Comparison of ENCODE assay signal across 19 cellular contexts in the genomic region with DNA sequence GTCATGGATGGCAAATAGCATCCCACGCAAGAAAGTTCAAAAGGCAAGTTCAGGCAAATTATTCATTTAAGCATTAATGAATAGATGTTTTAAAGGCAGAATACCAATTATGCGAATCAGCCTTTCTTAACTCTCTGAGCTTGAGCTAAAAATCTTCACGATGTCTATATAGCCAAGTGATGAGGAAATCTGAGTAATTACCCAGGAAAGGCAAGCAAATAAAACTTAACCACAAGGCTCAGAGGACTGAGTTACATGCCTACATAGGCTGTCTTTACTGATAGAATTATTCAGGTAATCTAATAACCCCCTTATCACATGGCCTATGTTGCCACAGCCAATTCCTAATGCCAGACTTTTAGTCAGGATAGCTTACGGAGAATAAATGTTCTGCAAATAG.
A peak's percentile ranks its signal among the peaks of the same experiment; 100 is the strongest.
DNase-seq lines count a peak whose midpoint lies in the region; ATAC-seq and TF ChIP-seq lines count a peak whose summit lies in the region.
"Had no signal": no experiment of that assay in that cellular context is flagged by ENCODE, and none has a peak within 500 bp of the region (broad histone marks: within the 10 kb centered on the region; RNA-seq: fewer than 3 reads in every experiment).

No MANE protein-coding gene starts in this region.

- CTCF ChIA-PET in BJ (lab: Yijun Ruan, JAX): interaction anchor here (1.1 to 1.2 kb wide), 2 partner anchors 27 to 107 kb away, joined by 3 to 4 read pairs; no protein-coding TSS in a partner anchor

- no peak for TF ChIP-seq POLR2A in lower leg skin (IDR thresholded peaks at IDR 0.05)
- no peak for TF ChIP-seq POLR2A in erythroblast (IDR thresholded peaks at IDR 0.05; ENCODE audit: low read length)

- intact Hi-C loops in lower leg skin (cut with DNase I; ENCODE audit: low total_unique reads): no loop called here

- H3K9me3 Mint-ChIP-seq in effector memory CD8-positive, alpha-beta T cell: no peaks in the 10 kb centered on the region
- H3K9me3 Mint-ChIP-seq in stimulated activated effector memory CD8-positive, alpha-beta T cell treated with anti-CD3 and anti-CD28 coated beads, Interleukin-12 subunit alpha, Interleukin-12 subunit beta, amount 100 ng/mL, for 72 hours: no peaks in the 10 kb centered on the region
- H3K9me3 Mint-ChIP-seq: naive thymus-derived CD8-positive, alpha-beta T cell; stimulated activated memory B cell treated with anti-CD40 and anti-IgM and Interleukin-4, amounts not matched to agents 10 μg/mL and 1 μg/mL and 100 μg/mL, for 72 hours had no signal

- POLR2A ChIA-PET in BJ (lab: Charles Lee): interaction anchor here (0.5 kb wide), 1 partner anchor 1311 kb away, joined by 4 read pairs; no protein-coding TSS in a partner anchor

- no peak overlapping the region for H3K4me3 ChIP-seq in BJ (ENCODE audit: low read depth, low read length)
- no peak overlapping the region for H3K4me3 ChIP-seq in choroid plexus epithelial cell (ENCODE audit: low read depth, low read length)
- H3K4me3 ChIP-seq in kidney epithelial cell (ENCODE audit: low read depth, low read length): no peak overlapping the region
- no peak overlapping the region for H3K4me3 ChIP-seq in lower leg skin (ENCODE audit: low read depth, poor library complexity, severe bottlenecking)
- H3K4me3 ChIP-seq: BLaER1 treated with 17β-estradiol and CSF1 and Interleukin-3, amounts not matched to agents 10 nM and 100 nM; gastrocnemius medialis; vagina had no signal

- H3K36me3 ChIP-seq in BJ (ENCODE audit: control insufficient read depth, insufficient read depth, low read length) (no peaks in the 10 kb centered on the region), kidney epithelial cell (ENCODE audit: control insufficient read depth, insufficient read depth, low read length) (no peaks in the 10 kb centered on the region)
- H3K36me3 ChIP-seq: BLaER1 treated with 17β-estradiol and CSF1 and Interleukin-3, amounts not matched to agents 10 nM and 100 nM; gastrocnemius medialis; vagina had no signal

- TF ChIP-seq CTCF in BJ (IDR thresholded peaks at IDR 0.05; ENCODE audit: insufficient read depth, low read depth, low read length) (no peak), choroid plexus epithelial cell (conservative IDR thresholded peaks at IDR 0.05; ENCODE audit: low read depth, low read length) (no peak), kidney epithelial cell (IDR thresholded peaks at IDR 0.05; ENCODE audit: insufficient read depth, low read length, poor library complexity, severe bottlenecking) (no peak), lower leg skin (IDR thresholded peaks at IDR 0.05) (no peak)

- no peaks in the 10 kb centered on the region for H3K36me3 Mint-ChIP-seq in effector memory CD8-positive, alpha-beta T cell (ENCODE audit: insufficient read depth)
- no peaks in the 10 kb centered on the region for H3K36me3 Mint-ChIP-seq in stimulated activated effector memory CD8-positive, alpha-beta T cell treated with anti-CD3 and anti-CD28 coated beads, Interleukin-12 subunit alpha, Interleukin-12 subunit beta, amount 100 ng/mL, for 72 hours
- H3K36me3 Mint-ChIP-seq: naive thymus-derived CD8-positive, alpha-beta T cell; stimulated activated memory B cell treated with anti-CD40 and anti-IgM and Interleukin-4, amounts not matched to agents 10 μg/mL and 1 μg/mL and 100 μg/mL, for 72 hours had no signal

- no peak overlapping the region for H3K4me3 Mint-ChIP-seq in effector memory CD8-positive, alpha-beta T cell
- H3K4me3 Mint-ChIP-seq in stimulated activated effector memory CD8-positive, alpha-beta T cell treated with anti-CD3 and anti-CD28 coated beads, Interleukin-12 subunit alpha, Interleukin-12 subunit beta, amount 100 ng/mL, for 72 hours: no peak overlapping the region
- H3K4me3 Mint-ChIP-seq: naive thymus-derived CD8-positive, alpha-beta T cell; stimulated activated memory B cell treated with anti-CD40 and anti-IgM and Interleukin-4, amounts not matched to agents 10 μg/mL and 1 μg/mL and 100 μg/mL, for 72 hours had no signal

- no peak for ATAC-seq in effector memory CD8-positive, alpha-beta T cell (replicated peaks)
- no peak for ATAC-seq in stimulated activated effector memory CD8-positive, alpha-beta T cell treated with anti-CD3 and anti-CD28 coated beads, Interleukin-12 subunit alpha, Interleukin-12 subunit beta, amount 100 ng/mL, for 72 hours
- ATAC-seq: gastrocnemius medialis; left colon; naive thymus-derived CD8-positive, alpha-beta T cell; stimulated activated memory B cell treated with anti-CD40 and anti-IgM and Interleukin-4, amounts not matched to agents 10 μg/mL and 1 μg/mL and 100 μg/mL, for 72 hours had no signal

- H3K27ac Mint-ChIP-seq in effector memory CD8-positive, alpha-beta T cell: no peak overlapping the region
- H3K27ac Mint-ChIP-seq in stimulated activated effector memory CD8-positive, alpha-beta T cell treated with anti-CD3 and anti-CD28 coated beads, Interleukin-12 subunit alpha, Interleukin-12 subunit beta, amount 100 ng/mL, for 72 hours: no peak overlapping the region
- H3K27ac Mint-ChIP-seq: naive thymus-derived CD8-positive, alpha-beta T cell; stimulated activated memory B cell treated with anti-CD40 and anti-IgM and Interleukin-4, amounts not matched to agents 10 μg/mL and 1 μg/mL and 100 μg/mL, for 72 hours had no signal

- DNase-seq in BJ (ENCODE audit: low read depth) (peak; percentile 70), LoVo (ENCODE audit: low spot score) (peak; percentile 81), choroid plexus epithelial cell (ENCODE audit: low read depth) (peak; percentile 79), kidney epithelial cell (ENCODE audit: low read depth) (peak; percentile 70), lower leg skin (ENCODE audit: low spot score in 2 of 2) (no peak), erythroblast (lab: John Stamatoyannopoulos, UW) (no peak)
- DNase-seq in effector memory CD8-positive, alpha-beta T cell: no peak
- DNase-seq in stimulated activated effector memory CD8-positive, alpha-beta T cell treated with anti-CD3 and anti-CD28 coated beads, Interleukin-12 subunit alpha, Interleukin-12 subunit beta, amount 100 ng/mL, for 72 hours (ENCODE audit: low spot score in 2 of 2): no peak
- DNase-seq: activated gamma-delta T cell treated with Interleukin-2 at 50 U/mL for 16 hours; cerebellar nuclear complex; gastrocnemius medialis; Karpas-422; left colon; naive thymus-derived CD8-positive, alpha-beta T cell; NCI-H1930; stimulated activated CD4-positive, alpha-beta T cell treated with anti-CD3 and anti-CD28 coated beads, Interleukin-4, amount 100 ng/mL, for 24 hours had no signal

- peaks cover 0 to 4% of the 10 kb centered on the region in 2 donors for H3K4me1 Mint-ChIP-seq in effector memory CD8-positive, alpha-beta T cell (ENCODE audit: low read depth in 2 of 2)
- peaks cover 14% of the 10 kb centered on the region for H3K4me1 Mint-ChIP-seq in stimulated activated effector memory CD8-positive, alpha-beta T cell treated with anti-CD3 and anti-CD28 coated beads, Interleukin-12 subunit alpha, Interleukin-12 subunit beta, amount 100 ng/mL, for 72 hours

- H3K27me3 Mint-ChIP-seq in effector memory CD8-positive, alpha-beta T cell: peaks cover 0 to 5% of the 10 kb centered on the region in 2 donors
- H3K27me3 Mint-ChIP-seq: stimulated activated memory B cell treated with anti-CD40 and anti-IgM and Interleukin-4, amounts not matched to agents 10 μg/mL and 1 μg/mL and 100 μg/mL, for 72 hours had no signal

- H3K27me3 ChIP-seq in BJ (ENCODE audit: control insufficient read depth, insufficient read depth, low read length): no peaks in the 10 kb centered on the region
- no peaks in the 10 kb centered on the region for H3K27me3 ChIP-seq in kidney epithelial cell (ENCODE audit: control insufficient read depth, insufficient read depth, low read length)
- H3K27me3 ChIP-seq: BLaER1 treated with 17β-estradiol and CSF1 and Interleukin-3, amounts not matched to agents 10 nM and 100 nM; gastrocnemius medialis; vagina had no signal

- WGBS in lower leg skin, 2 donors: 49 to 60% methylated on average over 4 of the region's 4 CpGs

Comparison
In these comparisons a context has a peak if more than half of its experiments do, and no peak if none do; other contexts are left out.
1. DNase-seq: peak in BJ (single experiment), LoVo (single experiment), choroid plexus epithelial cell (single experiment) and kidney epithelial cell (single experiment); none in effector memory CD8-positive, alpha-beta T cell (0 of 3), stimulated activated effector memory CD8-positive, alpha-beta T cell treated with anti-CD3 and anti-CD28 coated beads, Interleukin-12 subunit alpha, Interleukin-12 subunit beta, amount 100 ng/mL, for 72 hours (0 of 2), lower leg skin (0 of 2) and erythroblast (0 of 2).